25 cellular contexts compared by ENCODE assay signal in genomic region chr10:96205580-96205979, GRCh38.
DNase-seq lines count a peak whose midpoint lies in the region; ATAC-seq, FAIRE-seq and TF ChIP-seq lines count a peak whose summit lies in the region.
"Had no signal": no experiment of that assay in that cellular context is flagged by ENCODE, and none has a peak within 500 bp of the region (broad histone marks: within the 10 kb centered on the region; RNA-seq: fewer than 3 reads in every experiment).

No MANE protein-coding gene starts in this region.

- H3K4me3 ChIP-seq in GM23338 = no peak overlapping the region; the same call in 1 of the 2 replicates
- H3K4me3 ChIP-seq in bronchial epithelial cell (ENCODE audit: low read depth, low read length) = no peak overlapping the region
- H3K4me3 ChIP-seq in foreskin fibroblast (ENCODE audit: low read depth in 1 of 2, low read length in 2 of 2) = no peak overlapping the region
- H3K4me3 ChIP-seq: A549; BLaER1 treated with 17β-estradiol and CSF1 and Interleukin-3, amounts not matched to agents 10 nM and 100 nM; GM12878 had no signal

- ATAC-seq in GM23338 (peak; percentile 91), HG02884 (IDR thresholded peaks at IDR 0.05; ENCODE audit: unreplicated experiment) (no peak), HG03045 (IDR thresholded peaks at IDR 0.05; ENCODE audit: unreplicated experiment) (no peak)
- ATAC-seq: A549, GM12878 had no signal

- FAIRE-seq in bronchial epithelial cell (lab: Jason Lieb, UNC) = peak; percentile 13
- FAIRE-seq: A549, GM12878, GM19239 had no signal

- no peak for TF ChIP-seq CTCF in GM23338 (conservative IDR thresholded peaks at IDR 0.05; ENCODE audit: low read depth in 2 of 2)
- TF ChIP-seq CTCF in bronchial epithelial cell (IDR thresholded peaks at IDR 0.05; ENCODE audit: insufficient read depth, low read length, severe bottlenecking) = no peak
- no peak for TF ChIP-seq CTCF in foreskin fibroblast (IDR thresholded peaks at IDR 0.05; ENCODE audit: low read depth, low read length)

- peak overlapping the region; percentile 64 for H3K4me2 ChIP-seq in GM23338
- H3K4me2 ChIP-seq: A549; BLaER1 treated with 17β-estradiol and CSF1 and Interleukin-3, amounts not matched to agents 10 nM and 100 nM had no signal

- no peaks in the 10 kb centered on the region for H3K79me2 ChIP-seq in GM23338 (replicated peaks; ENCODE audit: insufficient read depth)

- in situ Hi-C loops in G401 (cut with HindIII; ENCODE audit: low sequenced_read_pairs) = no loop called here

- no peaks in the 10 kb centered on the region for H3K36me3 Mint-ChIP-seq in GM23338 (ENCODE audit: low read depth)

- H3K9me2 ChIP-seq in GM23338 (ENCODE audit: insufficient read depth) = no peaks in the 10 kb centered on the region

- H3K36me3 ChIP-seq in GM23338 (ENCODE audit: insufficient read depth) (no peaks in the 10 kb centered on the region), bronchial epithelial cell (ENCODE audit: control insufficient read depth, insufficient read depth, low read length) (peaks cover 4% of the 10 kb centered on the region)
- H3K36me3 ChIP-seq: BE2C had no signal

- H3K27ac Mint-ChIP-seq in GM23338 = no peak overlapping the region
- H3K27ac Mint-ChIP-seq: CD14-positive monocyte; CD4-positive, alpha-beta T cell had no signal

- no peak overlapping the region for H3K27ac ChIP-seq in GM23338 (ENCODE audit: low read depth)
- H3K27ac ChIP-seq: A549; BLaER1 treated with 17β-estradiol and CSF1 and Interleukin-3, amounts not matched to agents 10 nM and 100 nM had no signal

- H3F3A ChIP-seq in GM23338 (replicated peaks; ENCODE audit: low read depth) = no peaks in the 10 kb centered on the region

- H2AFZ ChIP-seq in GM23338 = peak overlapping the region; percentile 65; the same call in 1 of the 2 replicates

- H3K4me1 Mint-ChIP-seq in GM23338 = peaks cover 20% of the 10 kb centered on the region
- H3K4me1 Mint-ChIP-seq: CD14-positive monocyte had no signal

- H3K9me3 Mint-ChIP-seq in GM23338 = no peaks in the 10 kb centered on the region
- H3K9me3 Mint-ChIP-seq: CD14-positive monocyte; CD4-positive, alpha-beta T cell had no signal

- peak; percentile 54 for DNase-seq in GM23338 (ENCODE audit: low spot score)
- no peak for DNase-seq in bronchial epithelial cell (ENCODE audit: low read depth)
- DNase-seq in iPS DF 19.7 (ENCODE audit: low read depth, low spot score) = peak; percentile 17
- DNase-seq in G401 (ENCODE audit: low spot score) = no peak
- no peak for DNase-seq in foreskin fibroblast
- DNase-seq: 8988T; ACHN; AML-193; BE2C; Calu3; CD4-positive, alpha-beta T cell; COR-L47; DMS53; DMS79 treated with DMSO at 0.1 percent for 48 hours; GDM1; GOT3; H7; HCEC 1CT had no signal

- peaks cover 12% of the 10 kb centered on the region for H3K4me1 ChIP-seq in GM23338 (ENCODE audit: insufficient read depth)
- H3K4me1 ChIP-seq: A549, BE2C had no signal

- H4K20me1 ChIP-seq in GM23338 (replicated peaks; ENCODE audit: insufficient read depth) = no peaks in the 10 kb centered on the region
- H4K20me1 ChIP-seq: BLaER1 treated with 17β-estradiol and CSF1 and Interleukin-3, amounts not matched to agents 10 nM and 100 nM had no signal

- H3K4me3 Mint-ChIP-seq in GM23338 = no peak overlapping the region
- H3K4me3 Mint-ChIP-seq: CD14-positive monocyte; CD4-positive, alpha-beta T cell had no signal

- H3K27me3 Mint-ChIP-seq in GM23338 (ENCODE audit: insufficient read depth, low read depth, poor library complexity) = peaks cover 3% of the 10 kb centered on the region
- H3K27me3 Mint-ChIP-seq: CD4-positive, alpha-beta T cell had no signal

- H3K27me3 ChIP-seq in GM23338 (ENCODE audit: insufficient read depth) (no peaks in the 10 kb centered on the region), bronchial epithelial cell (ENCODE audit: control insufficient read depth, insufficient read depth, low read length) (no peaks in the 10 kb centered on the region)
- H3K27me3 ChIP-seq: BLaER1 treated with 17β-estradiol and CSF1 and Interleukin-3, amounts not matched to agents 10 nM and 100 nM had no signal

TF ChIP-seq in GM23338, 12 proteins besides CTCF, POLR2A, EP300 and RAD21:
- no peak for TF ChIP-seq STAT1 (IDR thresholded peaks at IDR 0.05; ENCODE audit: unreplicated experiment)
- no peak for TF ChIP-seq NANOG (IDR thresholded peaks at IDR 0.05; ENCODE audit: borderline replicate concordance)
- no peak for TF ChIP-seq POLR2AphosphoS5 (IDR thresholded peaks at IDR 0.05; ENCODE audit: low read depth)
- no peak for TF ChIP-seq ZNF114 (CRISPR knock-in tag; IDR thresholded peaks at IDR 0.05)
- peak; percentile 69 for TF ChIP-seq ZNF462 (CRISPR knock-in tag; IDR thresholded peaks at IDR 0.05)
TF ChIP-seq in GM23338: peak in this region for 1.

Comparison
In these comparisons a context has a peak if more than half of its experiments do, and no peak if none do; other contexts are left out.
1. DNase-seq: peak in GM23338 (single experiment) and iPS DF 19.7 (single experiment); none in bronchial epithelial cell (single experiment), G401 (single experiment) and foreskin fibroblast (0 of 2).